ENCODE assay signal across 1 cellular context in genomic region chr3:152260529-152260928, GRCh38.
TF ChIP-seq lines count a peak whose summit lies in the region.

No MANE protein-coding gene starts in this region.

TF ChIP-seq in HepG2, 621 proteins besides CTCF, POLR2A, EP300 and RAD21:
- TF ChIP-seq ZNF674 (CRISPR knock-in tag; IDR thresholded peaks at IDR 0.05; ENCODE audit: low read depth) (no peak), ZNF788 (CRISPR knock-in tag; IDR thresholded peaks at IDR 0.05; ENCODE audit: borderline replicate concordance) (no peak), MAFF (IDR thresholded peaks at IDR 0.05; ENCODE audit: low read depth, low read length) (peak; percentile 34; the same call in 1 of the 2 replicates), PLRG1 (conservative IDR thresholded peaks at IDR 0.05) (no peak), ZNF496 (CRISPR knock-in tag; IDR thresholded peaks at IDR 0.05; ENCODE audit: insufficient replicate concordance) (no peak), REXO4 (CRISPR knock-in tag; IDR thresholded peaks at IDR 0.05; ENCODE audit: borderline replicate concordance) (no peak), UBTF (CRISPR knock-in tag; IDR thresholded peaks at IDR 0.05) (no peak), MAFK (conservative IDR thresholded peaks at IDR 0.05 in 1 of 2, IDR thresholded peaks at IDR 0.05 in 1 of 2; ENCODE audit: low read length in 2 of 2) (peak; percentile 47 to 71; a peak in 3 of 4 replicates)
TF ChIP-seq in HepG2: peak in this region for 2.
